8 cellular contexts compared by ENCODE assay signal in the genomic region with DNA sequence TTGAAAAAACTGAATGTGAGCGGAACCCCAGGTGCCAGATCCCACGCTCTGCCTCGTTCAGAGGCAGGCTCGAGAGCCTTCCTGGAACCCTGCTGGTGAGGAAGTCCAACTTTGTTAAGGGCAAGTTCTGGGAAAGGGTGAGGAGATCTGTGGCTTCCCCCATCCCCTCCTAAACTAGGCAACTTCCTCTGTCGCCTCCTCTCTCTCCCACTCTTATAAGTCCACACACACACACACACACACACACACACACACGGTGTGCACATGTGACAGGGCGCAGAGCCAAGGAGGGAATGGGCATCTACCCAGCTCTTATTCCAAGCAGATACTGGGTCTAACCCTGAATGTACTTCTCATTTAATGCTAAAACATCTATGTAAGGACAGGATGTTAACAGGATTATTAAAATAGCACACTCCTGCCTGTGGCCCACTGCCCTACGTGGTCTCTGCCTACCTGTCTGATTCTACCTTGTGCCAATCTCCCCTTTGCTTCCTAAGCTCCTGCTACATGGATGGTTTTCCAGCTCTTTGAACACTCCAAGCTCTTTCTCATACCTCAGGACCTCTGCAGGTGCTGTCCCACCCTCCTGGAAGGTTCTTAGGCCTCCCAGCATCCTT.
A peak's percentile ranks its signal among the peaks of the same experiment; 100 is the strongest.
DNase-seq lines count a peak whose midpoint lies in the region; ATAC-seq and TF ChIP-seq lines count a peak whose summit lies in the region.
"Had no signal": no experiment of that assay in that cellular context is flagged by ENCODE, and none has a peak within 500 bp of the region (broad histone marks: within the 10 kb centered on the region; RNA-seq: fewer than 3 reads in every experiment).

No MANE protein-coding gene starts in this region.

- peak overlapping the region; percentile 57 for H3K27ac ChIP-seq in neutrophil

- peak; percentile 79 for DNase-seq in CMK (ENCODE audit: low read depth)
- peak; percentile 55 for DNase-seq in NCI-H2029 (lab: John Stamatoyannopoulos, UW)
- peak; percentile 18 for DNase-seq in dermis blood vessel endothelial cell

- ATAC-seq in GM21619 (IDR thresholded peaks at IDR 0.05; ENCODE audit: unreplicated experiment) = no peak
- ATAC-seq in HG03442 (IDR thresholded peaks at IDR 0.05; ENCODE audit: unreplicated experiment) = no peak
- no peak for ATAC-seq in HG02884 (IDR thresholded peaks at IDR 0.05; ENCODE audit: unreplicated experiment)

- H3K4me3 ChIP-seq in neutrophil (ENCODE audit: low read depth in 1 of 2, low read length in 1 of 2) = no peak overlapping the region
- H3K4me3 ChIP-seq: skin epidermis had no signal

- no peak for TF ChIP-seq CTCF in neutrophil (IDR thresholded peaks at IDR 0.05)

- H3K27me3 ChIP-seq in neutrophil = no peaks in the 10 kb centered on the region

- peaks cover 96% of the 10 kb centered on the region for H3K36me3 ChIP-seq in neutrophil

- peaks cover 7 to 15% of the 10 kb centered on the region in 2 experiments for H3K4me1 ChIP-seq in neutrophil (ENCODE audit: control insufficient read depth in 1 of 2, insufficient read depth in 1 of 2, low read depth in 1 of 2, low read length in 1 of 2)

- H3K9me3 ChIP-seq in neutrophil = no peaks in the 10 kb centered on the region

Comparison
In these comparisons a context has a peak if more than half of its experiments do, and no peak if none do; other contexts are left out.
1. DNase-seq: peak in every context shown above with its lines; median percentile 79 in CMK; 55 in NCI-H2029; 18 in dermis blood vessel endothelial cell.